Comparison of ENCODE assay signal across 8 cellular contexts in the genomic region with DNA sequence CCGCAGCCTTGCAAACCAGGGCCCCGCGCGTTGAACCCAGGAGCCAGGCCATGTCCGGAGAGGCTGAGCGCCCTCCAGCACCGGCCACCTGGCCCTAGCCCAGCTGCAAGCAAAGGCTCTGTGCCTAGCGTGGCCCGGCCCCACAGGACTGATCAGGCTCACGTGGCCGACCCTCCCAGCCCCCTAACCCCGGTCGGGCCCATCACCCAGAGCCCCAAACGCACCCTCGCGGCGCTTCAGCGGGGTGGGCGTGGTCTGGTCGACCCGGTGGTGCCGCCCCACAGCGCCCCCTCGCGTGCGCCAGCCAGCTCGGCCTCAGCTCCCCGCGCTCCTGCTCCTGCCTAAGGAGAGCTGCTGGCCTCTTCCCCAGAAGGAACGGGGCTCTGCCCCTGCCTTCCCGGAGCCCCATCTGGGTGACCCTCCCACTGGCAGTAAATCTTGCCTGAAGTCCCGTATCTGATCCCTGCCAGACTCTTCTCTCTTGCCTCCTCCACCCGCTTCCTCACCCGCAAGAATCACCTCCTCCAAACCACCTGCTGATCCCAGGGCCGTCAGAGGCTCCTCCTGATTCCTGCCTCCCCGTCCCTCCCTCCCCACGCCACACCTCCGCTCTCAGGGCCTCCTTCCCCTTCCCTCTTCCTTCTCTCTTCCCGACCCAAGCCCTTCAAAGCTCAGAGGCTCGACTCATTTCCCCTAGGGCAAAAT. TPM values are rescaled to one million over a fixed set of nuclear protein-coding genes. Genes with fewer than 3 reads are reported as not detected.
DNase-seq lines count a peak whose midpoint lies in the region; ATAC-seq, FAIRE-seq and TF ChIP-seq lines count a peak whose summit lies in the region.

No MANE protein-coding gene starts in this region.

- H2AFZ ChIP-seq in SK-N-SH (ENCODE audit: low read depth): no peak overlapping the region

- H3K36me3 ChIP-seq in pancreas (no peaks in the 10 kb centered on the region), SK-N-SH (replicated peaks in 1 of 2; ENCODE audit: control insufficient read depth in 1 of 2, insufficient read depth in 2 of 2, low read length in 1 of 2) (no peaks in the 10 kb centered on the region)

- no peak for TF ChIP-seq RAD21 in SK-N-SH (IDR thresholded peaks at IDR 0.05; ENCODE audit: low read length)

- in situ Hi-C loops in KBM-7 (cut with MboI; ENCODE audit: low pct_unique_long_range_greater_than_20kb, low sequenced_read_pairs): no loop called here

- peak overlapping the region in 2 of 4 donors; percentile 33 to 37 for H3K4me3 ChIP-seq in pancreas
- H3K4me3 ChIP-seq in SK-N-SH (ENCODE audit: low read depth in 2 of 2, low read length in 1 of 2): no peak overlapping the region; a peak in 1 of 4 replicates

- ATAC-seq in GM21447 (IDR thresholded peaks at IDR 0.05; ENCODE audit: unreplicated experiment) (peak; percentile 80), Right ventricle myocardium inferior (peak; percentile 67), pancreas (peak; percentile 89 to 98 (median 93))

- 7 to 9% methylated on average over 39 to 40 of the region's 40 CpGs for WGBS in pancreas, 2 donors
- WGBS in SK-N-SH (ENCODE audit: low lambda C conversion rate): 57% methylated on average over 18 of the region's 40 CpGs

- H3K9ac ChIP-seq in SK-N-SH: no peak overlapping the region

- POLR2A ChIA-PET in SK-N-SH (lab: Yijun Ruan, JAX): no interaction called here

- H3K9me3 ChIP-seq in pancreas (no peaks in the 10 kb centered on the region), SK-N-SH (no peaks in the 10 kb centered on the region)

- no peaks in the 10 kb centered on the region for H3K9me2 ChIP-seq in SK-N-SH

- no peaks in the 10 kb centered on the region for H3K79me2 ChIP-seq in SK-N-SH (ENCODE audit: insufficient read depth)

- TF ChIP-seq EP300 in SK-N-SH (IDR thresholded peaks at IDR 0.05; ENCODE audit: borderline replicate concordance in 1 of 2, low read depth in 1 of 2, low read length in 1 of 2): no peak

- no peak for FAIRE-seq in pancreas (lab: Jason Lieb, UNC)

- CTCF ChIA-PET in SK-N-SH (lab: Yijun Ruan, JAX): interaction anchor here (1.0 to 1.4 kb wide), 2 partner anchors 15 to 54 kb away, joined by 3 read pairs; no protein-coding TSS in a partner anchor

- H3K27me3 ChIP-seq in pancreas: no peaks in the 10 kb centered on the region
- H3K27me3 ChIP-seq in SK-N-SH (ENCODE audit: insufficient read depth): no peaks in the 10 kb centered on the region

- no peak overlapping the region for H3K27ac ChIP-seq in pancreas
- H3K27ac ChIP-seq in SK-N-SH (ENCODE audit: low read depth in 2 of 2, low read length in 1 of 2): no peak overlapping the region

- H3K4me2 ChIP-seq in SK-N-SH: no peak overlapping the region

- H3F3A ChIP-seq in SK-N-SH (replicated peaks; ENCODE audit: insufficient read depth): no peaks in the 10 kb centered on the region

- intact Hi-C loops in Right ventricle myocardium inferior (cut with DNase I) (no loop called here), pancreas (cut with DNase I) (no loop called here)

- peak; percentile 64 for DNase-seq in DMS53 treated with DMSO at 0.1 percent for 48 hours (lab: John Stamatoyannopoulos, UW; ENCODE audit: unreplicated experiment)
- peak; percentile 62 for DNase-seq in KBM-7
- DNase-seq in activated T-cell treated with anti-CD3 and anti-CD28 coated beads, Interleukin-2, amount 50 U/mL, for 48 hours: peak; percentile 75 to 80
- DNase-seq in Right ventricle myocardium inferior (ENCODE audit: missing footprints): peak; percentile 84
- DNase-seq in pancreas: peak; percentile 47 to 84 (median 72)
- DNase-seq in GDM1 (lab: John Stamatoyannopoulos, UW): no peak
- DNase-seq in SK-N-SH: no peak

- H3K4me1 ChIP-seq in pancreas: no peaks in the 10 kb centered on the region
- peaks cover 0 to 16% of the 10 kb centered on the region in 2 experiments; a peak in 1 of 4 replicates for H3K4me1 ChIP-seq in SK-N-SH (ENCODE audit: control insufficient read depth in 1 of 2, insufficient read depth in 2 of 2, low read depth in 1 of 2, low read length in 1 of 2)

- no peaks in the 10 kb centered on the region for H4K20me1 ChIP-seq in SK-N-SH (ENCODE audit: insufficient read depth)

- TF ChIP-seq CTCF in pancreas (IDR thresholded peaks at IDR 0.05) (peak; percentile 36 to 59 (median 53)), SK-N-SH (IDR thresholded peaks at IDR 0.05) (no peak)

TF ChIP-seq in SK-N-SH, 30 proteins besides CTCF, POLR2A, EP300 and RAD21:
- TF ChIP-seq, protein P1, sequence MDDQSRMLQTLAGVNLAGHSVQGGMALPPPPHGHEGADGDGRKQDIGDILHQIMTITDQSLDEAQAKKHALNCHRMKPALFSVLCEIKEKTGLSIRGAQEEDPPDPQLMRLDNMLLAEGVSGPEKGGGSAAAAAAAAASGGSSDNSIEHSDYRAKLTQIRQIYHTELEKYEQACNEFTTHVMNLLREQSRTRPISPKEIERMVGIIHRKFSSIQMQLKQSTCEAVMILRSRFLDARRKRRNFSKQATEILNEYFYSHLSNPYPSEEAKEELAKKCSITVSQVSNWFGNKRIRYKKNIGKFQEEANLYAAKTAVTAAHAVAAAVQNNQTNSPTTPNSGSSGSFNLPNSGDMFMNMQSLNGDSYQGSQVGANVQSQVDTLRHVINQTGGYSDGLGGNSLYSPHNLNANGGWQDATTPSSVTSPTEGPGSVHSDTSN (IDR thresholded peaks at IDR 0.05): no peak
- no peak for TF ChIP-seq SIN3A (IDR thresholded peaks at IDR 0.05; ENCODE audit: borderline replicate concordance, low read depth, low read length)
- no peak for TF ChIP-seq RCOR1 (IDR thresholded peaks at IDR 0.05; ENCODE audit: low read length)
- TF ChIP-seq, protein P2, sequence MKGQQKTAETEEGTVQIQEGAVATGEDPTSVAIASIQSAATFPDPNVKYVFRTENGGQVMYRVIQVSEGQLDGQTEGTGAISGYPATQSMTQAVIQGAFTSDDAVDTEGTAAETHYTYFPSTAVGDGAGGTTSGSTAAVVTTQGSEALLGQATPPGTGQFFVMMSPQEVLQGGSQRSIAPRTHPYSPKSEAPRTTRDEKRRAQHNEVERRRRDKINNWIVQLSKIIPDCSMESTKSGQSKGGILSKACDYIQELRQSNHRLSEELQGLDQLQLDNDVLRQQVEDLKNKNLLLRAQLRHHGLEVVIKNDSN (IDR thresholded peaks at IDR 0.05; ENCODE audit: borderline replicate concordance, low read depth): no peak
- TF ChIP-seq ELF1 (IDR thresholded peaks at IDR 0.05): no peak
- TF ChIP-seq SMC3 (IDR thresholded peaks at IDR 0.05; ENCODE audit: low read depth, low read length): no peak
- TF ChIP-seq TCF12 (IDR thresholded peaks at IDR 0.05): no peak
- TF ChIP-seq EZH2phosphoT487 (IDR thresholded peaks at IDR 0.05; ENCODE audit: borderline replicate concordance, low read depth): no peak
- no peak for TF ChIP-seq FOXM1 (IDR thresholded peaks at IDR 0.05; ENCODE audit: low read depth)
- no peak for TF ChIP-seq NRF1 (IDR thresholded peaks at IDR 0.05; ENCODE audit: low read depth, low read length)
- no peak for TF ChIP-seq FOXJ3 (CRISPR knock-in tag; IDR thresholded peaks at IDR 0.05)
- TF ChIP-seq, protein P3, sequence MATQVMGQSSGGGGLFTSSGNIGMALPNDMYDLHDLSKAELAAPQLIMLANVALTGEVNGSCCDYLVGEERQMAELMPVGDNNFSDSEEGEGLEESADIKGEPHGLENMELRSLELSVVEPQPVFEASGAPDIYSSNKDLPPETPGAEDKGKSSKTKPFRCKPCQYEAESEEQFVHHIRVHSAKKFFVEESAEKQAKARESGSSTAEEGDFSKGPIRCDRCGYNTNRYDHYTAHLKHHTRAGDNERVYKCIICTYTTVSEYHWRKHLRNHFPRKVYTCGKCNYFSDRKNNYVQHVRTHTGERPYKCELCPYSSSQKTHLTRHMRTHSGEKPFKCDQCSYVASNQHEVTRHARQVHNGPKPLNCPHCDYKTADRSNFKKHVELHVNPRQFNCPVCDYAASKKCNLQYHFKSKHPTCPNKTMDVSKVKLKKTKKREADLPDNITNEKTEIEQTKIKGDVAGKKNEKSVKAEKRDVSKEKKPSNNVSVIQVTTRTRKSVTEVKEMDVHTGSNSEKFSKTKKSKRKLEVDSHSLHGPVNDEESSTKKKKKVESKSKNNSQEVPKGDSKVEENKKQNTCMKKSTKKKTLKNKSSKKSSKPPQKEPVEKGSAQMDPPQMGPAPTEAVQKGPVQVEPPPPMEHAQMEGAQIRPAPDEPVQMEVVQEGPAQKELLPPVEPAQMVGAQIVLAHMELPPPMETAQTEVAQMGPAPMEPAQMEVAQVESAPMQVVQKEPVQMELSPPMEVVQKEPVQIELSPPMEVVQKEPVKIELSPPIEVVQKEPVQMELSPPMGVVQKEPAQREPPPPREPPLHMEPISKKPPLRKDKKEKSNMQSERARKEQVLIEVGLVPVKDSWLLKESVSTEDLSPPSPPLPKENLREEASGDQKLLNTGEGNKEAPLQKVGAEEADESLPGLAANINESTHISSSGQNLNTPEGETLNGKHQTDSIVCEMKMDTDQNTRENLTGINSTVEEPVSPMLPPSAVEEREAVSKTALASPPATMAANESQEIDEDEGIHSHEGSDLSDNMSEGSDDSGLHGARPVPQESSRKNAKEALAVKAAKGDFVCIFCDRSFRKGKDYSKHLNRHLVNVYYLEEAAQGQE (IDR thresholded peaks at IDR 0.05; ENCODE audit: low read depth, low read length): no peak
- no peak for TF ChIP-seq TAF1 (IDR thresholded peaks at IDR 0.05; ENCODE audit: borderline replicate concordance, low read depth, low read length)
- TF ChIP-seq GABPA (IDR thresholded peaks at IDR 0.05; ENCODE audit: low read depth): no peak
- no peak for TF ChIP-seq JUND (IDR thresholded peaks at IDR 0.05)
- TF ChIP-seq TEAD4 (IDR thresholded peaks at IDR 0.05; ENCODE audit: borderline replicate concordance, insufficient read depth): no peak
- TF ChIP-seq FOSL2 (IDR thresholded peaks at IDR 0.05; ENCODE audit: borderline replicate concordance, low read depth): no peak
- TF ChIP-seq, protein P4, sequence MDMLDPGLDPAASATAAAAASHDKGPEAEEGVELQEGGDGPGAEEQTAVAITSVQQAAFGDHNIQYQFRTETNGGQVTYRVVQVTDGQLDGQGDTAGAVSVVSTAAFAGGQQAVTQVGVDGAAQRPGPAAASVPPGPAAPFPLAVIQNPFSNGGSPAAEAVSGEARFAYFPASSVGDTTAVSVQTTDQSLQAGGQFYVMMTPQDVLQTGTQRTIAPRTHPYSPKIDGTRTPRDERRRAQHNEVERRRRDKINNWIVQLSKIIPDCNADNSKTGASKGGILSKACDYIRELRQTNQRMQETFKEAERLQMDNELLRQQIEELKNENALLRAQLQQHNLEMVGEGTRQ (IDR thresholded peaks at IDR 0.05; ENCODE audit: borderline replicate concordance, low read depth, low read length): no peak

RNA-seq across cellular contexts. Expression of a gene that starts 12.3 kb away (rescaled TPM):
- total RNA-seq in Right ventricle myocardium inferior: not detected
- not detected for total RNA-seq in pancreas
- not detected for polyA plus RNA-seq in pancreas
- not detected in 2 replicates for polyA plus RNA-seq in SK-N-SH (2012; rRNA removed)
- not detected in 2 replicates for polyA plus RNA-seq in SK-N-SH (2012; cell fraction: cytosol; rRNA removed)
- not detected in 2 replicates for polyA plus RNA-seq in SK-N-SH (2012; cell fraction: nucleus; rRNA removed)

Comparison
In these comparisons a context has a peak if more than half of its experiments do, and no peak if none do; other contexts are left out.
1. DNase-seq: peak in DMS53 treated with DMSO at 0.1 percent for 48 hours (single experiment), KBM-7 (single experiment), activated T-cell treated with anti-CD3 and anti-CD28 coated beads, Interleukin-2, amount 50 U/mL, for 48 hours (2 of 2), Right ventricle myocardium inferior (single experiment) and pancreas (6 of 6); none in GDM1 (single experiment) and SK-N-SH (single experiment).
2. Peak in every context shown above with its lines, with median percentiles within 50 percentile points of each other: ATAC-seq.